In genomic region chr4:77092832-77093800, GRCh38 we compare ENCODE assay signal across 15 cellular contexts. TPM values are rescaled to one million over a fixed set of nuclear protein-coding genes. Genes with fewer than 3 reads are reported as not detected.
DNase-seq lines count a peak whose midpoint lies in the region; ATAC-seq, FAIRE-seq and TF ChIP-seq lines count a peak whose summit lies in the region.
"Had no signal": no experiment of that assay in that cellular context is flagged by ENCODE, and none has a peak within 500 bp of the region (broad histone marks: within the 10 kb centered on the region; RNA-seq: fewer than 3 reads in every experiment).

No MANE protein-coding gene starts in this region.

- no peaks in the 10 kb centered on the region for H3K36me3 ChIP-seq in transverse colon
- H3K36me3 ChIP-seq: sigmoid colon had no signal

- 79 to 91% methylated on average over 3 to 4 of the region's 4 CpGs for WGBS in transverse colon (ENCODE audit: low coverage in 1 of 2), 2 donors

- FAIRE-seq in urothelium cell line (lab: Jason Lieb, UNC), result no peak
- FAIRE-seq: GM12891, TTC549 had no signal

- no peaks in the 10 kb centered on the region for H3K36me3 Mint-ChIP-seq in activated T-cell treated with anti-CD3 and anti-CD28 coated beads, Interleukin-2, amount 50 U/mL, for 72 hours (ENCODE audit: insufficient read depth in 2 of 2)

- peak overlapping the region; percentile 6 for H3K27ac Mint-ChIP-seq in activated T-cell treated with anti-CD3 and anti-CD28 coated beads, Interleukin-2, amount 50 U/mL, for 72 hours
- H3K27ac Mint-ChIP-seq: activated T-helper 2 cell treated with anti-CD3 and anti-CD28 coated beads, Interferon-gamma antibody, Interleukin-2, Interleukin-4, amounts not matched to agents 10 μg/mL and 5 μg/mL and 100 μg/mL, durations not matched to agents 14 hours and 24 hours and 36 hours had no signal

- TF ChIP-seq POLR2A in transverse colon (IDR thresholded peaks at IDR 0.05), result no peak

- peaks cover 0 to 3% (median 0%) of the 10 kb centered on the region in 4 donors for H3K4me1 ChIP-seq in transverse colon

- H3K4me3 ChIP-seq in fibroblast of villous mesenchyme (ENCODE audit: low read depth, low read length) (no peak overlapping the region), transverse colon (no peak overlapping the region)
- H3K4me3 ChIP-seq: sigmoid colon had no signal

- H3K27me3 Mint-ChIP-seq in activated T-cell treated with anti-CD3 and anti-CD28 coated beads, Interleukin-2, amount 50 U/mL, for 72 hours (ENCODE audit: low read depth), result no peaks in the 10 kb centered on the region

- intact Hi-C loops in transverse colon (cut with DNase I; ENCODE audit: low total_unique reads), result no loop called here

- no peaks in the 10 kb centered on the region for H3K27me3 ChIP-seq in transverse colon
- H3K27me3 ChIP-seq: sigmoid colon had no signal

- no peak for ATAC-seq in activated T-cell treated with anti-CD3 and anti-CD28 coated beads, Interleukin-2, amount 50 U/mL, for 72 hours (replicated peaks in 1 of 2)
- no peak for ATAC-seq in GM21529 (IDR thresholded peaks at IDR 0.05; ENCODE audit: unreplicated experiment)

- no peaks in the 10 kb centered on the region for H3K9me3 ChIP-seq in transverse colon
- H3K9me3 ChIP-seq: sigmoid colon had no signal

- in situ Hi-C loops in transverse colon (cut with MboI; ENCODE audit: low pct_ligation_motif_present in 1 of 4, low pct_unique_long_range_greater_than_20kb in 1 of 4, low sequenced_read_pairs in 3 of 4), result loop anchor here in 3 of 4 donors (10.0 kb wide), 1 partner anchor 112 kb away; no protein-coding TSS in a partner anchor

- no peak overlapping the region for H3K4me3 Mint-ChIP-seq in activated T-cell treated with anti-CD3 and anti-CD28 coated beads, Interleukin-2, amount 50 U/mL, for 72 hours

- no peak for DNase-seq in activated T-cell treated with anti-CD3 and anti-CD28 coated beads, Interleukin-2, amount 50 U/mL, for 72 hours
- no peak for DNase-seq in activated T-cell treated with anti-CD3 and anti-CD28 coated beads, Interleukin-2, amount 50 U/mL, for 48 hours
- DNase-seq in SW480 (ENCODE audit: low spot score) (peak; percentile 11), fibroblast of villous mesenchyme (ENCODE audit: low read depth) (peak; percentile 42), urothelium cell line (ENCODE audit: low spot score) (peak; percentile 29), transverse colon (no peak), DMS 273 (lab: John Stamatoyannopoulos, UW; ENCODE audit: unreplicated experiment) (no peak)
- DNase-seq: effector CD8-positive, alpha-beta T cell; NCI-H446 treated with DMSO at 0.1 percent for 48 hours; sigmoid colon; stimulated activated CD8-positive, alpha-beta memory T cell treated with anti-CD3 and anti-CD28 coated beads, Interleukin-4, amount 100 ng/mL, for 48 hours had no signal

- peaks cover 6% of the 10 kb centered on the region for H3K4me1 Mint-ChIP-seq in activated T-cell treated with anti-CD3 and anti-CD28 coated beads, Interleukin-2, amount 50 U/mL, for 72 hours (ENCODE audit: low read depth)

- TF ChIP-seq EP300 in transverse colon (IDR thresholded peaks at IDR 0.05; ENCODE audit: low read depth), result no peak

- TF ChIP-seq CTCF in fibroblast of villous mesenchyme (IDR thresholded peaks at IDR 0.05; ENCODE audit: insufficient read depth, low read depth, low read length), result no peak
- TF ChIP-seq CTCF in transverse colon (IDR thresholded peaks at IDR 0.05), result no peak

- no peak overlapping the region for H3K27ac ChIP-seq in transverse colon

- H3K9me3 Mint-ChIP-seq in activated T-cell treated with anti-CD3 and anti-CD28 coated beads, Interleukin-2, amount 50 U/mL, for 72 hours, result no peaks in the 10 kb centered on the region
- H3K9me3 Mint-ChIP-seq: activated T-helper 2 cell treated with anti-CD3 and anti-CD28 coated beads, Interferon-gamma antibody, Interleukin-2, Interleukin-4, amounts not matched to agents 10 μg/mL and 5 μg/mL and 100 μg/mL, durations not matched to agents 14 hours and 24 hours and 36 hours had no signal

RNA-seq across cellular contexts. Expression of gene CCNI, which starts 17.3 kb away (rescaled TPM):
- 100 to 1,000 TPM; 301 to 343 TPM for total RNA-seq in activated T-cell treated with anti-CD3 and anti-CD28 coated beads, Interleukin-2, amount 50 U/mL, for 72 hours
- total RNA-seq in fibroblast of villous mesenchyme (129 and 187 TPM in 2 replicates), transverse colon (100 to 1,000 TPM in 3 of 4 donors, 10 to 100 TPM in 1; 91.7 to 206 (median 154) TPM)

Comparison
In these comparisons a context has a peak if more than half of its experiments do, and no peak if none do; other contexts are left out.
1. DNase-seq: peak in SW480 (single experiment), fibroblast of villous mesenchyme (single experiment) and urothelium cell line (single experiment); none in activated T-cell treated with anti-CD3 and anti-CD28 coated beads, Interleukin-2, amount 50 U/mL, for 72 hours (0 of 2), activated T-cell treated with anti-CD3 and anti-CD28 coated beads, Interleukin-2, amount 50 U/mL, for 48 hours (0 of 2), transverse colon (single experiment) and DMS 273 (single experiment).